24 cellular contexts compared by ENCODE assay signal in the genomic region with DNA sequence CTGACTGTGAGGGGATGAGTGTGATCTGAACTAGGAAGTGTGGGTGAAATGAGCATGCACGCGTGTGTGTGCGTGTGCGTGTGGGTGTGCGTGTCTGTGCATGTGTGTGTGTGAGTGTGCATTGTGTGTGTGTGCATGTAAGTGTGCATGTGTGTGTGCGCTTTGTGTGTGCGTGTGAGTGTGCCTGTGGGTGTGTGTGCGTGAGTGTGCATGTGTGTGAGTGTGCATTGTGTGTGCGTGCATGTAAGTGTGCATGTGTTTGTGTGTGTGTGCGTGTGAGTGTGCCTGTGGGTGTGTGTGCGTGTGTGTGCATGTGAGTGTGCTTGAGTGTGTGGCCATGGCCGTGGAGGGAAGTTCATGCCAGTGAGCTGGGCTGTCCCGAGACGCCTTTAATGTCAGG.
"Had no signal": no experiment of that assay in that cellular context is flagged by ENCODE, and none has a peak within 500 bp of the region (broad histone marks: within the 10 kb centered on the region; RNA-seq: fewer than 3 reads in every experiment).

No MANE protein-coding gene starts in this region.

- H3K27me3 ChIP-seq: ascending aorta, testis, upper lobe of left lung had no signal

- H3K27ac ChIP-seq: ascending aorta, lower lobe of right lung, skin epidermis, stomach, testis, upper lobe of left lung had no signal

- H3K27me3 Mint-ChIP-seq: activated B cell treated with CpG ODN at 0.5 μM for 24 hours; activated CD4-positive, alpha-beta memory T cell treated with anti-CD3 and anti-CD28 coated beads, Interleukin-2, amount 10 ng/mL, durations not matched to agents 7 days and 5 days; activated CD8-positive, alpha-beta memory T cell treated with anti-CD3 and anti-CD28 coated beads, Interleukin-2, amount 10 ng/mL, durations not matched to agents 7 days and 5 days; activated T-helper 17 cell treated with anti-CD3 and anti-CD28 coated beads, Interleukin-2, amount 50 U/mL, for 72 hours had no signal

- H3K36me3 Mint-ChIP-seq: activated CD8-positive, alpha-beta memory T cell treated with anti-CD3 and anti-CD28 coated beads, Interleukin-2, amount 10 ng/mL, durations not matched to agents 7 days and 5 days; activated naive CD4-positive, alpha-beta T cell treated with anti-CD3 and anti-CD28 coated beads, Interleukin-2, amount 10 ng/mL, durations not matched to agents 7 days and 5 days; mesothelial cell of epicardium; natural killer cell treated with Interleukin-12 subunit alpha and Interleukin-12 subunit beta and Interleukin-15 and Interleukin-18, amount 100 ng/mL, for 72 hours had no signal

- H3K27ac Mint-ChIP-seq: activated B cell treated with CpG ODN at 0.5 μM for 24 hours; activated CD4-positive, alpha-beta memory T cell treated with anti-CD3 and anti-CD28 coated beads, Interleukin-2, amount 10 ng/mL, durations not matched to agents 7 days and 5 days; activated CD8-positive, alpha-beta memory T cell treated with anti-CD3 and anti-CD28 coated beads, Interleukin-2, amount 10 ng/mL, durations not matched to agents 7 days and 5 days; activated naive CD4-positive, alpha-beta T cell treated with anti-CD3 and anti-CD28 coated beads, Interleukin-2, amount 10 ng/mL, durations not matched to agents 7 days and 5 days; activated T-helper 17 cell treated with anti-CD3 and anti-CD28 coated beads, Interleukin-2, amount 50 U/mL, for 72 hours; mesothelial cell of epicardium had no signal

- H3K4me3 Mint-ChIP-seq: activated B cell treated with CpG ODN at 0.5 μM for 24 hours; activated CD4-positive, alpha-beta memory T cell treated with anti-CD3 and anti-CD28 coated beads, Interleukin-2, amount 10 ng/mL, durations not matched to agents 7 days and 5 days; activated CD8-positive, alpha-beta memory T cell treated with anti-CD3 and anti-CD28 coated beads, Interleukin-2, amount 10 ng/mL, durations not matched to agents 7 days and 5 days; activated naive CD4-positive, alpha-beta T cell treated with anti-CD3 and anti-CD28 coated beads, Interleukin-2, amount 10 ng/mL, durations not matched to agents 7 days and 5 days; activated T-helper 17 cell treated with anti-CD3 and anti-CD28 coated beads, Interleukin-2, amount 50 U/mL, for 72 hours; mesothelial cell of epicardium; natural killer cell treated with Interleukin-12 subunit alpha and Interleukin-12 subunit beta and Interleukin-15 and Interleukin-18, amount 100 ng/mL, for 72 hours had no signal

- DNase-seq: activated B cell treated with CpG ODN at 0.5 μM for 24 hours; activated CD4-positive, alpha-beta memory T cell treated with anti-CD3 and anti-CD28 coated beads, Interleukin-2, amount 10 ng/mL, durations not matched to agents 7 days and 5 days; activated CD4-positive, alpha-beta T cell treated with anti-CD3 and anti-CD28 coated beads for 48 hours; activated CD8-positive, alpha-beta memory T cell treated with anti-CD3 and anti-CD28 coated beads, Interleukin-2, amount 10 ng/mL, durations not matched to agents 7 days and 5 days; activated naive CD4-positive, alpha-beta T cell treated with anti-CD3 and anti-CD28 coated beads, Interleukin-2, amount 10 ng/mL, durations not matched to agents 7 days and 5 days; cerebellar nuclear complex; cortex of kidney; hypothalamus; lower lobe of right lung; nucleus accumbens; stimulated activated CD4-positive, alpha-beta T cell treated with anti-CD3 and anti-CD28 coated beads, Interleukin-15, amount 100 ng/mL, for 24 hours; stimulated activated CD4-positive, alpha-beta T cell treated with anti-CD3 and anti-CD28 coated beads, Interleukin-2, amount 100 ng/mL, for 48 hours; stomach; testis had no signal

- ATAC-seq: activated CD8-positive, alpha-beta memory T cell treated with anti-CD3 and anti-CD28 coated beads, Interleukin-2, amount 10 ng/mL, durations not matched to agents 7 days and 5 days; activated T-helper 17 cell treated with anti-CD3 and anti-CD28 coated beads, Interleukin-2, amount 50 U/mL, for 72 hours; lower lobe of right lung; natural killer cell treated with Interleukin-12 subunit alpha and Interleukin-12 subunit beta and Interleukin-15 and Interleukin-18, amount 100 ng/mL, for 72 hours had no signal

- H3K4me1 ChIP-seq: ascending aorta had no signal

- H3K4me3 ChIP-seq: ascending aorta, lower lobe of right lung, skin epidermis, stomach, upper lobe of left lung had no signal

- H3K36me3 ChIP-seq: ascending aorta, lower lobe of right lung, stomach, upper lobe of left lung had no signal

- H3K4me1 Mint-ChIP-seq: activated CD4-positive, alpha-beta memory T cell treated with anti-CD3 and anti-CD28 coated beads, Interleukin-2, amount 10 ng/mL, durations not matched to agents 7 days and 5 days; activated naive CD4-positive, alpha-beta T cell treated with anti-CD3 and anti-CD28 coated beads, Interleukin-2, amount 10 ng/mL, durations not matched to agents 7 days and 5 days; mesothelial cell of epicardium had no signal

- FAIRE-seq: endometrium, frontal cortex, keratinocyte, TTC549 had no signal

- H3K9me3 Mint-ChIP-seq: activated B cell treated with CpG ODN at 0.5 μM for 24 hours; activated T-helper 17 cell treated with anti-CD3 and anti-CD28 coated beads, Interleukin-2, amount 50 U/mL, for 72 hours; mesothelial cell of epicardium; natural killer cell treated with Interleukin-12 subunit alpha and Interleukin-12 subunit beta and Interleukin-15 and Interleukin-18, amount 100 ng/mL, for 72 hours had no signal

- H3K9me3 ChIP-seq: ascending aorta, lower lobe of right lung, stomach, testis, upper lobe of left lung had no signal
